ENCODE assay signal across 36 cellular contexts in the genomic region with DNA sequence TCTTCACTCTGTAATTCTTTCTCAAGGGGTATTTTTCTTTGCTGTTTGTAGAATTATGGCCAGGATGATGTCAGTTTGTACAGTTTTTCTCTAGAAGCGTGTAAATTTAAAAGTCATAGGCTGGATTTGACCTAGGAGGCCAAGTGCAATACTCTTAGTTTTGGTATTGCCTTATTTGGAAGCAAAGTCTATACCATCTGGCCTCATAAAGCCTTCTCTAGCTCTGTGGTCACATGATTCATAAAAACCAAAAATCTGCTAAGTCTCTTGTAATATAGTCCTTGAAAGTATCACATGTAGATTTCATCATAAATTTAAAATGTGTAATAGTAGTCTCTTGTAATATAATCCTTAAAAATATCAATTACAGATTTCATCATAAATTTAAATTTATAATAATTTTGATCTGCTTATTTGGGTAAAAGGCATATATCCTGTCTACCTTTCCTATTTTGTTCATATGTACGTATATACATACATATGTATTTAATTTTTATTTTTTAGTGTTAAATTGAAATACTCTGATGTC. TPM values are rescaled to one million over a fixed set of nuclear protein-coding genes. Genes with fewer than 3 reads are reported as not detected.
DNase-seq lines count a peak whose midpoint lies in the region; ATAC-seq and TF ChIP-seq lines count a peak whose summit lies in the region.
"Had no signal": no experiment of that assay in that cellular context is flagged by ENCODE, and none has a peak within 500 bp of the region (broad histone marks: within the 10 kb centered on the region; RNA-seq: fewer than 3 reads in every experiment).

No MANE protein-coding gene starts in this region.

- 0 out of 2 replicates have a peak, but pooled peaks cover 3% of the 10 kb centered on the region for H3K36me3 ChIP-seq in Karpas-422 (ENCODE audit: insufficient read depth, low read length)
- H3K36me3 ChIP-seq: colonic mucosa, HAP-1, left ventricle myocardium inferior, neural progenitor cell, right atrium auricular region, spleen, stomach, uterus had no signal

- no peaks in the 10 kb centered on the region; the same call in 1 of the 2 replicates for H3K4me1 ChIP-seq in Karpas-422 (ENCODE audit: low read length)
- H3K4me1 ChIP-seq: A549, colonic mucosa, HAP-1, left ventricle myocardium inferior, neural progenitor cell, parathyroid adenoma, right atrium auricular region, spleen, stomach, uterus had no signal

- H2AFZ ChIP-seq in Karpas-422 (ENCODE audit: low read length): no peak overlapping the region
- H2AFZ ChIP-seq: neural progenitor cell, parathyroid adenoma had no signal

- H3K27ac ChIP-seq in Karpas-422 (ENCODE audit: low read length): no peak overlapping the region
- H3K27ac ChIP-seq in CD4-positive, alpha-beta T cell (ENCODE audit: low read depth, low read length): no peak overlapping the region
- H3K27ac ChIP-seq: A549, colonic mucosa, epithelial cell of prostate, left ventricle myocardium inferior, neural progenitor cell, parathyroid adenoma, right atrium auricular region, spleen, stomach, uterus had no signal

- H4K20me1 ChIP-seq in Karpas-422 (ENCODE audit: insufficient read depth, low read depth, low read length): no peaks in the 10 kb centered on the region

- DNase-seq in activated CD8-positive, alpha-beta T cell treated with anti-CD3 and anti-CD28 coated beads for 36 hours: no peak
- DNase-seq in activated CD8-positive, alpha-beta T cell treated with anti-CD3 and anti-CD28 coated beads, Interleukin-2, amount 10 ng/mL, durations not matched to agents 7 days and 5 days: no peak
- DNase-seq in Karpas-422: peak; percentile 29
- no peak for DNase-seq in activated naive CD8-positive, alpha-beta T cell treated with anti-CD3 and anti-CD28 coated beads, Interleukin-2, amount 50 U/mL, for 24 hours
- DNase-seq in skeletal muscle cell (ENCODE audit: low read depth): peak; percentile 1
- no peak for DNase-seq in NCI-H1436 treated with DMSO at 0.1 percent for 48 hours (lab: John Stamatoyannopoulos, UW)
- DNase-seq in CD4-positive, alpha-beta T cell: no peak
- no peak for DNase-seq in cerebellar cortex (ENCODE audit: low spot score)
- DNase-seq: activated CD4-positive, alpha-beta T cell treated with anti-CD3 and anti-CD28 coated beads, Interleukin-2, amount 50 U/mL, for 48 hours; activated CD8-positive, alpha-beta memory T cell treated with anti-CD3 and anti-CD28 coated beads, Interleukin-2, amount 50 U/mL, for 4 hours; activated naive CD4-positive, alpha-beta T cell treated with anti-CD3 and anti-CD28 coated beads, Interleukin-2, amount 50 U/mL, for 16 hours; AML-193; anterior cingulate cortex; CD4-positive, CD25-positive, alpha-beta regulatory T cell; colonic mucosa; effector memory CD4-positive, alpha-beta T cell; islet precursor cell; left ventricle myocardium inferior; NCI-H1105; NCI-H1930; NCI-H526; NK-92 treated with Interleukin-12 subunit alpha and Interleukin-12 subunit beta, amount 100 ng/mL, for 24 hours; PC-3; spleen; stimulated activated CD4-positive, alpha-beta T cell treated with anti-CD3 and anti-CD28 coated beads, Interleukin-2, amount 100 ng/mL, for 24 hours; stomach; uterus had no signal

- CTCF ChIA-PET in activated CD8-positive, alpha-beta T cell treated with anti-CD3 and anti-CD28 coated beads for 36 hours (lab: Charles Lee): no interaction called here
- CTCF ChIA-PET in activated CD8-positive, alpha-beta T cell treated with anti-CD3 and anti-CD28 coated beads, Interleukin-2, amount 10 ng/mL, durations not matched to agents 7 days and 5 days (lab: Charles Lee): interaction anchor here (0.7 kb wide), 1 partner anchor 423 kb away, joined by 5 read pairs; no protein-coding TSS in a partner anchor
- CTCF ChIA-PET in CD4-positive, alpha-beta T cell (lab: Charles Lee): no interaction called here

- peaks cover 5% of the 10 kb centered on the region for H3K4me1 Mint-ChIP-seq in activated CD8-positive, alpha-beta T cell treated with anti-CD3 and anti-CD28 coated beads for 36 hours (ENCODE audit: low read depth)
- no peaks in the 10 kb centered on the region for H3K4me1 Mint-ChIP-seq in activated CD8-positive, alpha-beta T cell treated with anti-CD3 and anti-CD28 coated beads, Interleukin-2, amount 10 ng/mL, durations not matched to agents 7 days and 5 days (ENCODE audit: low read depth)
- peaks cover 4% of the 10 kb centered on the region for H3K4me1 Mint-ChIP-seq in activated naive CD8-positive, alpha-beta T cell treated with anti-CD3 and anti-CD28 coated beads, Interleukin-2, amount 50 U/mL, for 24 hours
- no peaks in the 10 kb centered on the region for H3K4me1 Mint-ChIP-seq in CD4-positive, alpha-beta T cell (ENCODE audit: low read depth)
- H3K4me1 Mint-ChIP-seq: CD4-positive, CD25-positive, alpha-beta regulatory T cell; neural progenitor cell had no signal

- peak; percentile 37 for ATAC-seq in activated CD8-positive, alpha-beta T cell treated with anti-CD3 and anti-CD28 coated beads for 36 hours
- no peak for ATAC-seq in activated CD8-positive, alpha-beta T cell treated with anti-CD3 and anti-CD28 coated beads, Interleukin-2, amount 10 ng/mL, durations not matched to agents 7 days and 5 days
- ATAC-seq in activated naive CD8-positive, alpha-beta T cell treated with anti-CD3 and anti-CD28 coated beads, Interleukin-2, amount 50 U/mL, for 24 hours: peak; percentile 40
- ATAC-seq in CD4-positive, alpha-beta T cell (ENCODE audit: poor library complexity): no peak
- ATAC-seq: A549, PC-3, Right ventricle myocardium inferior, SK-N-SH treated with all-trans-retinoic acid at 6 μM for 48 hours had no signal

- no peaks in the 10 kb centered on the region for H3K9me3 Mint-ChIP-seq in activated CD8-positive, alpha-beta T cell treated with anti-CD3 and anti-CD28 coated beads for 36 hours
- H3K9me3 Mint-ChIP-seq in activated CD8-positive, alpha-beta T cell treated with anti-CD3 and anti-CD28 coated beads, Interleukin-2, amount 10 ng/mL, durations not matched to agents 7 days and 5 days (ENCODE audit: insufficient read depth): no peaks in the 10 kb centered on the region
- H3K9me3 Mint-ChIP-seq in activated naive CD8-positive, alpha-beta T cell treated with anti-CD3 and anti-CD28 coated beads, Interleukin-2, amount 50 U/mL, for 24 hours: no peaks in the 10 kb centered on the region
- no peaks in the 10 kb centered on the region for H3K9me3 Mint-ChIP-seq in CD4-positive, alpha-beta T cell
- H3K9me3 Mint-ChIP-seq: T-helper 1 cell treated with Interleukin-12 subunit alpha and Interleukin-12 subunit beta and Interleukin-4 antibody, amounts not matched to agents 30 μg/mL and 1 μg/mL, for 36 hours had no signal

- no peak overlapping the region for H3K4me2 ChIP-seq in Karpas-422 (ENCODE audit: low read depth, low read length, poor library complexity, severe bottlenecking)
- H3K4me2 ChIP-seq: A549, neural progenitor cell had no signal

- H3K79me2 ChIP-seq in Karpas-422 (ENCODE audit: low read length): no peaks in the 10 kb centered on the region
- H3K79me2 ChIP-seq: parathyroid adenoma had no signal

- H3K9me3 ChIP-seq in Karpas-422 (ENCODE audit: low read length): no peaks in the 10 kb centered on the region
- no peaks in the 10 kb centered on the region for H3K9me3 ChIP-seq in CD4-positive, alpha-beta T cell (ENCODE audit: control insufficient read depth, low read length)
- H3K9me3 ChIP-seq: colonic mucosa, HAP-1, left ventricle myocardium inferior, right atrium auricular region, stomach, uterus had no signal

- H3K4me3 Mint-ChIP-seq in activated CD8-positive, alpha-beta T cell treated with anti-CD3 and anti-CD28 coated beads for 36 hours: no peak overlapping the region
- no peak overlapping the region for H3K4me3 Mint-ChIP-seq in activated CD8-positive, alpha-beta T cell treated with anti-CD3 and anti-CD28 coated beads, Interleukin-2, amount 10 ng/mL, durations not matched to agents 7 days and 5 days
- H3K4me3 Mint-ChIP-seq in activated naive CD8-positive, alpha-beta T cell treated with anti-CD3 and anti-CD28 coated beads, Interleukin-2, amount 50 U/mL, for 24 hours: no peak overlapping the region
- no peak overlapping the region for H3K4me3 Mint-ChIP-seq in CD4-positive, alpha-beta T cell
- H3K4me3 Mint-ChIP-seq: CD4-positive, CD25-positive, alpha-beta regulatory T cell; neural progenitor cell; T-helper 1 cell treated with Interleukin-12 subunit alpha and Interleukin-12 subunit beta and Interleukin-4 antibody, amounts not matched to agents 30 μg/mL and 1 μg/mL, for 36 hours had no signal

- no peaks in the 10 kb centered on the region for H3K27me3 ChIP-seq in Karpas-422 (ENCODE audit: low read length)
- H3K27me3 ChIP-seq in CD4-positive, alpha-beta T cell (ENCODE audit: control insufficient read depth, insufficient read depth, low read length): no peaks in the 10 kb centered on the region
- H3K27me3 ChIP-seq: colonic mucosa, neural progenitor cell, right atrium auricular region, spleen, stomach, uterus had no signal

- H3K27ac Mint-ChIP-seq in activated CD8-positive, alpha-beta T cell treated with anti-CD3 and anti-CD28 coated beads for 36 hours: no peak overlapping the region
- H3K27ac Mint-ChIP-seq in activated CD8-positive, alpha-beta T cell treated with anti-CD3 and anti-CD28 coated beads, Interleukin-2, amount 10 ng/mL, durations not matched to agents 7 days and 5 days: no peak overlapping the region
- H3K27ac Mint-ChIP-seq in activated naive CD8-positive, alpha-beta T cell treated with anti-CD3 and anti-CD28 coated beads, Interleukin-2, amount 50 U/mL, for 24 hours: no peak overlapping the region
- no peak overlapping the region for H3K27ac Mint-ChIP-seq in CD4-positive, alpha-beta T cell
- H3K27ac Mint-ChIP-seq: CD4-positive, CD25-positive, alpha-beta regulatory T cell; neural progenitor cell; T-helper 1 cell treated with Interleukin-12 subunit alpha and Interleukin-12 subunit beta and Interleukin-4 antibody, amounts not matched to agents 30 μg/mL and 1 μg/mL, for 36 hours had no signal

- TF ChIP-seq CTCF in activated CD8-positive, alpha-beta T cell treated with anti-CD3 and anti-CD28 coated beads for 36 hours (IDR thresholded peaks at IDR 0.05): no peak
- TF ChIP-seq CTCF in CD4-positive, alpha-beta T cell (IDR thresholded peaks at IDR 0.05): no peak

- no peaks in the 10 kb centered on the region for H3K36me3 Mint-ChIP-seq in activated CD8-positive, alpha-beta T cell treated with anti-CD3 and anti-CD28 coated beads for 36 hours (ENCODE audit: low read depth)
- no peaks in the 10 kb centered on the region for H3K36me3 Mint-ChIP-seq in activated CD8-positive, alpha-beta T cell treated with anti-CD3 and anti-CD28 coated beads, Interleukin-2, amount 10 ng/mL, durations not matched to agents 7 days and 5 days (ENCODE audit: low read depth)
- H3K36me3 Mint-ChIP-seq in activated naive CD8-positive, alpha-beta T cell treated with anti-CD3 and anti-CD28 coated beads, Interleukin-2, amount 50 U/mL, for 24 hours (ENCODE audit: low read depth): no peaks in the 10 kb centered on the region
- no peaks in the 10 kb centered on the region for H3K36me3 Mint-ChIP-seq in CD4-positive, alpha-beta T cell (ENCODE audit: low read depth)
- H3K36me3 Mint-ChIP-seq: CD4-positive, CD25-positive, alpha-beta regulatory T cell had no signal

- H3K9ac ChIP-seq in Karpas-422 (ENCODE audit: low read length): no peak overlapping the region
- H3K9ac ChIP-seq: neural progenitor cell, parathyroid adenoma had no signal

- no peaks in the 10 kb centered on the region for H3K27me3 Mint-ChIP-seq in activated CD8-positive, alpha-beta T cell treated with anti-CD3 and anti-CD28 coated beads for 36 hours
- H3K27me3 Mint-ChIP-seq in activated CD8-positive, alpha-beta T cell treated with anti-CD3 and anti-CD28 coated beads, Interleukin-2, amount 10 ng/mL, durations not matched to agents 7 days and 5 days (ENCODE audit: low read depth): no peaks in the 10 kb centered on the region
- H3K27me3 Mint-ChIP-seq in activated naive CD8-positive, alpha-beta T cell treated with anti-CD3 and anti-CD28 coated beads, Interleukin-2, amount 50 U/mL, for 24 hours: no peaks in the 10 kb centered on the region
- H3K27me3 Mint-ChIP-seq in CD4-positive, alpha-beta T cell: no peaks in the 10 kb centered on the region

- H3K9me2 ChIP-seq in Karpas-422 (replicated peaks; ENCODE audit: insufficient read depth, low read length): no peaks in the 10 kb centered on the region

- H3K4me3 ChIP-seq in Karpas-422 (ENCODE audit: low read length) (no peak overlapping the region), skeletal muscle cell (ENCODE audit: low read depth, low read length) (no peak overlapping the region)
- H3K4me3 ChIP-seq: A549, colonic mucosa, HAP-1, left ventricle myocardium inferior, neural progenitor cell, right atrium auricular region, spleen, stomach, uterus had no signal

- POLR2A ChIA-PET in activated CD8-positive, alpha-beta T cell treated with anti-CD3 and anti-CD28 coated beads for 36 hours (lab: Charles Lee): no interaction called here
- POLR2A ChIA-PET in activated CD8-positive, alpha-beta T cell treated with anti-CD3 and anti-CD28 coated beads, Interleukin-2, amount 10 ng/mL, durations not matched to agents 7 days and 5 days (lab: Charles Lee): no interaction called here
- POLR2A ChIA-PET in CD4-positive, alpha-beta T cell (lab: Charles Lee): no interaction called here

- intact Hi-C loops in activated CD8-positive, alpha-beta T cell treated with anti-CD3 and anti-CD28 coated beads for 36 hours (cut with micrococcal nuclease): no loop called here
- intact Hi-C loops in CD4-positive, alpha-beta T cell (cut with DNase I, micrococcal nuclease): no loop called here

RNA-seq across cellular contexts. Expression of gene TEX9, which starts 25.6 kb away (rescaled TPM):
- total RNA-seq in activated CD8-positive, alpha-beta T cell treated with anti-CD3 and anti-CD28 coated beads for 36 hours: under 1 TPM; 0.79 to 0.85 TPM
- total RNA-seq in activated CD8-positive, alpha-beta T cell treated with anti-CD3 and anti-CD28 coated beads, Interleukin-2, amount 10 ng/mL, durations not matched to agents 7 days and 5 days: under 1 TPM in 1 of 2 experiments, not detected in 1; 0.60 TPM
- 0.94 and 8.9 TPM in 2 replicates for total RNA-seq in Karpas-422 (2014; rRNA removed; shearing (Covaris generic); ENCODE audit: low replicate concordance)
- total RNA-seq in CD4-positive, alpha-beta T cell: 1 to 10 TPM; 1.3 to 1.6 TPM

Comparison
In these comparisons a context has a peak if more than half of its experiments do, and no peak if none do; other contexts are left out.
1. ATAC-seq: peak in activated CD8-positive, alpha-beta T cell treated with anti-CD3 and anti-CD28 coated beads for 36 hours (single experiment) and activated naive CD8-positive, alpha-beta T cell treated with anti-CD3 and anti-CD28 coated beads, Interleukin-2, amount 50 U/mL, for 24 hours (single experiment); none in activated CD8-positive, alpha-beta T cell treated with anti-CD3 and anti-CD28 coated beads, Interleukin-2, amount 10 ng/mL, durations not matched to agents 7 days and 5 days (single experiment) and CD4-positive, alpha-beta T cell (single experiment).
2. DNase-seq: peak in Karpas-422 (single experiment) and skeletal muscle cell (single experiment); none in activated CD8-positive, alpha-beta T cell treated with anti-CD3 and anti-CD28 coated beads for 36 hours (single experiment), activated CD8-positive, alpha-beta T cell treated with anti-CD3 and anti-CD28 coated beads, Interleukin-2, amount 10 ng/mL, durations not matched to agents 7 days and 5 days (single experiment), activated naive CD8-positive, alpha-beta T cell treated with anti-CD3 and anti-CD28 coated beads, Interleukin-2, amount 50 U/mL, for 24 hours (single experiment), NCI-H1436 treated with DMSO at 0.1 percent for 48 hours (single experiment), CD4-positive, alpha-beta T cell (0 of 10) and cerebellar cortex (single experiment).